Comparison of ENCODE assay signal across 1 cellular context in genomic region chr7:42272793-42273665, GRCh38.
TF ChIP-seq lines count a peak whose summit lies in the region.

No MANE protein-coding gene starts in this region.

TF ChIP-seq in GM23338, 12 proteins besides CTCF, POLR2A, EP300 and RAD21 (continued from another document):
- TF ChIP-seq, protein P1, sequence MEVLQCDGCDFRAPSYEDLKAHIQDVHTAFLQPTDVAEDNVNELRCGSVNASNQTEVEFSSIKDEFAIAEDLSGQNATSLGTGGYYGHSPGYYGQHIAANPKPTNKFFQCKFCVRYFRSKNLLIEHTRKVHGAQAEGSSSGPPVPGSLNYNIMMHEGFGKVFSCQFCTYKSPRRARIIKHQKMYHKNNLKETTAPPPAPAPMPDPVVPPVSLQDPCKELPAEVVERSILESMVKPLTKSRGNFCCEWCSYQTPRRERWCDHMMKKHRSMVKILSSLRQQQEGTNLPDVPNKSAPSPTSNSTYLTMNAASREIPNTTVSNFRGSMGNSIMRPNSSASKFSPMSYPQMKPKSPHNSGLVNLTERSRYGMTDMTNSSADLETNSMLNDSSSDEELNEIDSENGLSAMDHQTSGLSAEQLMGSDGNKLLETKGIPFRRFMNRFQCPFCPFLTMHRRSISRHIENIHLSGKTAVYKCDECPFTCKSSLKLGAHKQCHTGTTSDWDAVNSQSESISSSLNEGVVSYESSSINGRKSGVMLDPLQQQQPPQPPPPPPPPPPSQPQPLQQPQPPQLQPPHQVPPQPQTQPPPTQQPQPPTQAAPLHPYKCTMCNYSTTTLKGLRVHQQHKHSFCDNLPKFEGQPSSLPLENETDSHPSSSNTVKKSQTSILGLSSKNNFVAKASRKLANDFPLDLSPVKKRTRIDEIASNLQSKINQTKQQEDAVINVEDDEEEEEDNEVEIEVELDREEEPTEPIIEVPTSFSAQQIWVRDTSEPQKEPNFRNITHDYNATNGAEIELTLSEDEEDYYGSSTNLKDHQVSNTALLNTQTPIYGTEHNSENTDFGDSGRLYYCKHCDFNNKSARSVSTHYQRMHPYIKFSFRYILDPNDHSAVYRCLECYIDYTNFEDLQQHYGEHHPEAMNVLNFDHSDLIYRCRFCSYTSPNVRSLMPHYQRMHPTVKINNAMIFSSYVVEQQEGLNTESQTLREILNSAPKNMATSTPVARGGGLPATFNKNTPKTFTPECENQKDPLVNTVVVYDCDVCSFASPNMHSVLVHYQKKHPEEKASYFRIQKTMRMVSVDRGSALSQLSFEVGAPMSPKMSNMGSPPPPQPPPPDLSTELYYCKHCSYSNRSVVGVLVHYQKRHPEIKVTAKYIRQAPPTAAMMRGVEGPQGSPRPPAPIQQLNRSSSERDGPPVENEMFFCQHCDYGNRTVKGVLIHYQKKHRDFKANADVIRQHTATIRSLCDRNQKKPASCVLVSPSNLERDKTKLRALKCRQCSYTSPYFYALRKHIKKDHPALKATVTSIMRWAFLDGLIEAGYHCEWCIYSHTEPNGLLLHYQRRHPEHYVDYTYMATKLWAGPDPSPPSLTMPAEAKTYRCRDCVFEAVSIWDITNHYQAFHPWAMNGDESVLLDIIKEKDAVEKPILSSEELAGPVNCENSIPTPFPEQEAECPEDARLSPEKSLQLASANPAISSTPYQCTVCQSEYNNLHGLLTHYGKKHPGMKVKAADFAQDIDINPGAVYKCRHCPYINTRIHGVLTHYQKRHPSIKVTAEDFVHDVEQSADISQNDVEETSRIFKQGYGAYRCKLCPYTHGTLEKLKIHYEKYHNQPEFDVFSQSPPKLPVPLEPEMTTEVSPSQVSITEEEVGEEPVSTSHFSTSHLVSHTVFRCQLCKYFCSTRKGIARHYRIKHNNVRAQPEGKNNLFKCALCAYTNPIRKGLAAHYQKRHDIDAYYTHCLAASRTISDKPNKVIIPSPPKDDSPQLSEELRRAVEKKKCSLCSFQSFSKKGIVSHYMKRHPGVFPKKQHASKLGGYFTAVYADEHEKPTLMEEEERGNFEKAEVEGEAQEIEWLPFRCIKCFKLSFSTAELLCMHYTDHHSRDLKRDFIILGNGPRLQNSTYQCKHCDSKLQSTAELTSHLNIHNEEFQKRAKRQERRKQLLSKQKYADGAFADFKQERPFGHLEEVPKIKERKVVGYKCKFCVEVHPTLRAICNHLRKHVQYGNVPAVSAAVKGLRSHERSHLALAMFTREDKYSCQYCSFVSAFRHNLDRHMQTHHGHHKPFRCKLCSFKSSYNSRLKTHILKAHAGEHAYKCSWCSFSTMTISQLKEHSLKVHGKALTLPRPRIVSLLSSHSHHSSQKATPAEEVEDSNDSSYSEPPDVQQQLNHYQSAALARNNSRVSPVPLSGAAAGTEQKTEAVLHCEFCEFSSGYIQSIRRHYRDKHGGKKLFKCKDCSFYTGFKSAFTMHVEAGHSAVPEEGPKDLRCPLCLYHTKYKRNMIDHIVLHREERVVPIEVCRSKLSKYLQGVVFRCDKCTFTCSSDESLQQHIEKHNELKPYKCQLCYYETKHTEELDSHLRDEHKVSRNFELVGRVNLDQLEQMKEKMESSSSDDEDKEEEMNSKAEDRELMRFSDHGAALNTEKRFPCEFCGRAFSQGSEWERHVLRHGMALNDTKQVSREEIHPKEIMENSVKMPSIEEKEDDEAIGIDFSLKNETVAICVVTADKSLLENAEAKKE (CRISPR knock-in tag; IDR thresholded peaks at IDR 0.05): no peak
- TF ChIP-seq EZH2phosphoT487 (IDR thresholded peaks at IDR 0.05; ENCODE audit: unreplicated experiment) (no peak), JUNB (IDR thresholded peaks at IDR 0.05; ENCODE audit: unreplicated experiment) (no peak)
